Comparison of ENCODE assay signal across 8 cellular contexts in the genomic region with DNA sequence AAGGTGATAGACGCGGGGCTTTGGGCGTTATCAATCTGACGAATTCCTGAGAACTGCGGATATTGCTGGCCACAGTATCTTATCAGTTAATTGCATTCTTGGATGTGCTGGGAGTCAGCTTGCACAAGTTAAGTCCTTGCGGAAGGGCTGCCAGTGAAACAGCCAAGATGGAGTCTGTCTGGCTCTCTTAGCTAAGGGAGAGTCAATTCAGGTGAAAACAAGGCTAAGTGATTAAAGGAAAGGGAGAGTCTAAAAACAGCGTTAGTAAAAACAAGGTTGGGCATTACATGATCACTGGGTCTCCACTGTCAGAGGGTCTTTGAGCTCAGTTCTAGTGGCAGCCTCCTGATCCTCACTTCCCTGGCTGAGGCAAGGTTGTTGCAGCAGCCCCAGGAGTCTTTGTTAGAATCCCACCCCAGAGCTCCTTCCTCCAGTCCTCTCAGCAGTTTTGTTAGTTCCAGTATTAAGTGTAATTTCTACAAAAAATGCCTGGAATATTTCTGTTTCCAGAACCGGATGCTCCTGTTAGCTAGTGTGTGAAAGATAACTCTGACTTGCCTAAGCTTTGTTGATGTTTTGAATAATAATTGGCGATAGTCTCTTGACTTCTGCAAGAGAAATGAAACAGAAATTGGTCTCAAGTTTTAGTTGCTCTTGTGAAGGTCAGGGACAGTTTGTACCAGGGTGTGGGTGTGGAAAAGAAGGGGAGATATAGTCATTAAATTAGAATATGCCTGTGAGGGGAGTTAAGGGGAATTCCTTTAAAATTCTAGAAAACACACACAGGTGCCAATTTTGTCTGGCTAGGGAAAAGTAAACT. TPM values are rescaled to one million over a fixed set of nuclear protein-coding genes. Genes with fewer than 3 reads are reported as not detected.
DNase-seq lines count a peak whose midpoint lies in the region; ATAC-seq, FAIRE-seq and TF ChIP-seq lines count a peak whose summit lies in the region.

No MANE protein-coding gene starts in this region.

- intact Hi-C loops in heart left ventricle (cut with DNase I): no loop called here

- H3K27me3 Mint-ChIP-seq in stimulated activated naive CD8-positive, alpha-beta T cell treated with anti-CD3 and anti-CD28 coated beads, Interleukin-15, amount 100 ng/mL, for 72 hours: no peaks in the 10 kb centered on the region

- H3K4me3 Mint-ChIP-seq in stimulated activated naive CD8-positive, alpha-beta T cell treated with anti-CD3 and anti-CD28 coated beads, Interleukin-15, amount 100 ng/mL, for 72 hours: peak overlapping the region; percentile 89 to 99

- no peaks in the 10 kb centered on the region for H4K20me1 ChIP-seq in DOHH2 (ENCODE audit: control insufficient read depth, insufficient read depth, low read depth, low read length)

- H3K9me3 Mint-ChIP-seq in stimulated activated naive CD8-positive, alpha-beta T cell treated with anti-CD3 and anti-CD28 coated beads, Interleukin-15, amount 100 ng/mL, for 72 hours: no peaks in the 10 kb centered on the region

- no peaks in the 10 kb centered on the region for H3F3A ChIP-seq in DOHH2 (ENCODE audit: control insufficient read depth, insufficient read depth)

- DNase-seq in heart left ventricle: no peak
- peak; percentile 23 to 52 for DNase-seq in stimulated activated naive CD8-positive, alpha-beta T cell treated with anti-CD3 and anti-CD28 coated beads, Interleukin-15, amount 100 ng/mL, for 72 hours
- DNase-seq in RCC 7860 (ENCODE audit: low spot score): no peak
- no peak for DNase-seq in central memory CD4-positive, alpha-beta T cell
- DNase-seq in NCI-H524 (lab: John Stamatoyannopoulos, UW): no peak

- H3K36me3 ChIP-seq in DOHH2 (ENCODE audit: control insufficient read depth, low read length): no peaks in the 10 kb centered on the region
- H3K36me3 ChIP-seq in heart left ventricle: peaks cover 0 to 40% (median 10%) of the 10 kb centered on the region in 9 donors

- peak overlapping the region; percentile 12; the same call in 1 of the 2 replicates for H3K4me3 ChIP-seq in DOHH2 (ENCODE audit: low read length)
- H3K4me3 ChIP-seq in WI38 (ENCODE audit: low read depth, low read length): peak overlapping the region; percentile 25
- peak overlapping the region in 9 of 12 donors; percentile 20 to 96 (median 41) for H3K4me3 ChIP-seq in heart left ventricle

- no peaks in the 10 kb centered on the region for H3K9me2 ChIP-seq in DOHH2 (replicated peaks; ENCODE audit: control insufficient read depth, low read length)

- H3K4me2 ChIP-seq in DOHH2 (ENCODE audit: low read length): peak overlapping the region; percentile 55

- H3K4me1 Mint-ChIP-seq in stimulated activated naive CD8-positive, alpha-beta T cell treated with anti-CD3 and anti-CD28 coated beads, Interleukin-15, amount 100 ng/mL, for 72 hours: peaks cover 58% of the 10 kb centered on the region

- H3K27ac Mint-ChIP-seq in stimulated activated naive CD8-positive, alpha-beta T cell treated with anti-CD3 and anti-CD28 coated beads, Interleukin-15, amount 100 ng/mL, for 72 hours: peak overlapping the region; percentile 87 to 92

- TF ChIP-seq CTCF in DOHH2 (IDR thresholded peaks at IDR 0.05; ENCODE audit: low read depth, low read length, poor library complexity, severe bottlenecking) (no peak), WI38 (IDR thresholded peaks at IDR 0.05; ENCODE audit: low read depth, low read length) (no peak), heart left ventricle (IDR thresholded peaks at IDR 0.05) (no peak)

- H3K79me2 ChIP-seq in DOHH2 (ENCODE audit: control insufficient read depth, low read length): peaks cover 28% of the 10 kb centered on the region

- H3K27ac ChIP-seq in DOHH2 (ENCODE audit: low read depth, low read length): no peak overlapping the region
- H3K27ac ChIP-seq in heart left ventricle: peak overlapping the region; percentile 94 to 100 (median 99)

- no peak for FAIRE-seq in RCC 7860 (lab: Jason Lieb, UNC)

- TF ChIP-seq POLR2A in heart left ventricle (IDR thresholded peaks at IDR 0.05): no peak

- WGBS in heart left ventricle, 4 donors: 4 to 8% (median 5%) methylated on average over 9 of the region's 9 CpGs

- ATAC-seq in GM21825 (IDR thresholded peaks at IDR 0.05; ENCODE audit: unreplicated experiment): peak; percentile 27
- ATAC-seq in heart left ventricle: peak in 3 of 4 donors; percentile 2 to 10 (median 5)
- peak; percentile 35 for ATAC-seq in stimulated activated naive CD8-positive, alpha-beta T cell treated with anti-CD3 and anti-CD28 coated beads, Interleukin-15, amount 100 ng/mL, for 72 hours

- H3K4me1 ChIP-seq in DOHH2 (ENCODE audit: control insufficient read depth, low read length): peaks cover 75% of the 10 kb centered on the region
- peaks cover 33 to 100% (median 97%) of the 10 kb centered on the region in 12 donors for H3K4me1 ChIP-seq in heart left ventricle

- no peaks in the 10 kb centered on the region for H3K27me3 ChIP-seq in DOHH2 (ENCODE audit: control insufficient read depth, low read length)
- no peaks in the 10 kb centered on the region for H3K27me3 ChIP-seq in heart left ventricle

- H3K9me3 ChIP-seq in DOHH2 (ENCODE audit: control insufficient read depth, insufficient read depth, low read length) (no peaks in the 10 kb centered on the region), heart left ventricle (no peaks in the 10 kb centered on the region)

RNA-seq across cellular contexts. Expression of a gene that starts 10.6 kb away (rescaled TPM):
- total RNA-seq in heart left ventricle: 100 to 1,000 TPM; 130 to 279 (median 214) TPM
- polyA plus RNA-seq in heart left ventricle: 100 to 1,000 TPM; 120 to 249 TPM

RNA-seq across cellular contexts. Expression of a gene that starts 54.7 kb away (rescaled TPM):
- 100 to 1,000 TPM; 197 to 496 (median 348) TPM for total RNA-seq in heart left ventricle
- 100 to 1,000 TPM; 210 to 424 TPM for polyA plus RNA-seq in heart left ventricle

RNA-seq across cellular contexts. Expression of a gene that starts 55.0 kb away (rescaled TPM):
- 10 to 100 TPM in 5 of 9 donors, 1 to 10 TPM in 4; 5.8 to 16.3 (median 12.1) TPM for total RNA-seq in heart left ventricle
- 1 to 10 TPM; 3.7 to 5.5 TPM for polyA plus RNA-seq in heart left ventricle

RNA-seq across cellular contexts. Expression of a gene that starts 56.4 kb away (rescaled TPM):
- total RNA-seq in heart left ventricle: 10 to 100 TPM in 2 of 9 donors, 1 to 10 TPM in 7; 4.3 to 24.0 (median 5.8) TPM
- 1 to 10 TPM; 2.8 to 3.5 TPM for polyA plus RNA-seq in heart left ventricle

Comparison
In these comparisons a context has a peak if more than half of its experiments do, and no peak if none do; other contexts are left out.
1. DNase-seq: peak in stimulated activated naive CD8-positive, alpha-beta T cell treated with anti-CD3 and anti-CD28 coated beads, Interleukin-15, amount 100 ng/mL, for 72 hours (2 of 2); none in heart left ventricle (0 of 5), RCC 7860 (single experiment), central memory CD4-positive, alpha-beta T cell (single experiment) and NCI-H524 (0 of 2).
2. Peak in every context shown above with its lines, with median percentiles within 50 percentile points of each other: H3K4me3 ChIP-seq and ATAC-seq.